ENCODE assay signal across 15 cellular contexts in the genomic region with DNA sequence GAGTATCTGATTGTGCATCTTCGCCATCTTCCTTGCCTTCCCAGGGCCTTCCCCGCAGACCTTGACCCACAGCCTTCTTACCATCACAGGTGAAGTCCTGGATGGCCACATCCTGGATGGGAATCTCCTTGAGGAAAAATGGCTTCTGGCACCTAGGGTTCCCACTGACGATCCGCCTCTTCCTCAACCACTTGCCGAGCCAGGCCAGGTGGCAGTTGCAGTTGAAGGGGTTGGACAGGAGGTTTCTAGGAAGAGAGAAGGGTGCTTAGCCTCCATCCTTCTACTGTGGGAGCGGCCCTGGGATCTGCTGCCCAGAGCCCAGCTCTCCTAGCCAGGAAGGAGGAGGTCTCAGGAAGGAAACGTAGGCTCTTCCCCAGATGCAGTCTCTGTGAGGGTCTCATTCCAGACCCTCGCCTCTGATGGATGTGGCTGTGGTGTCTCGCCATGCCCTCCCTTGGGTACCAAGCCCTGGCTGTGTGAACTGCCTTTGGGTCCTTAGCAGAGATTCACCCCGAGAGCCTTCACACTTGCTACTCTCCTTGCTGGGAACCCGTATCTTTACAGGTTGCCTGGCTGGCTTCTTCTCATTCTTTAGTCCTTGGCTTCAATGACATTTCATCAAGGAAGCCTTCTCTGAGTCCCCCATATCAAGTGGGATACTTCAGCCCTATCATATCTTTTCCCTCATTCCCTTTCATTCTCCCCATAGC.
DNase-seq lines count a peak whose midpoint lies in the region; ATAC-seq and TF ChIP-seq lines count a peak whose summit lies in the region.
"Had no signal": no experiment of that assay in that cellular context is flagged by ENCODE, and none has a peak within 500 bp of the region (broad histone marks: within the 10 kb centered on the region; RNA-seq: fewer than 3 reads in every experiment).

No MANE protein-coding gene starts in this region.

- no peak overlapping the region for H3K4me3 Mint-ChIP-seq in osteocyte (ENCODE audit: unreplicated experiment)
- H3K4me3 Mint-ChIP-seq: CD4-positive, alpha-beta T cell; GM23338 had no signal

- no peaks in the 10 kb centered on the region for H3K4me1 ChIP-seq in spleen
- H3K4me1 ChIP-seq: A549, Caco-2 had no signal

- no peaks in the 10 kb centered on the region for H3K36me3 ChIP-seq in spleen

- WGBS in spleen, 5 donors = 81 to 92% (median 90%) methylated on average over 11 of the region's 11 CpGs

- ATAC-seq in left lobe of liver (no peak), HG02981 (IDR thresholded peaks at IDR 0.05; ENCODE audit: unreplicated experiment) (no peak)
- ATAC-seq: A549, GM23338 had no signal

- H3K27me3 ChIP-seq in spleen (replicated peaks in 1 of 7) = peaks cover 0 to 9% (median 0%) of the 10 kb centered on the region in 7 donors

- TF ChIP-seq POLR2A in spleen (IDR thresholded peaks at IDR 0.05) = no peak

- H3K9me3 Mint-ChIP-seq in osteocyte (ENCODE audit: unreplicated experiment) = peaks cover 6% of the 10 kb centered on the region
- H3K9me3 Mint-ChIP-seq: CD4-positive, alpha-beta T cell; GM23338 had no signal

- TF ChIP-seq CTCF in spleen (IDR thresholded peaks at IDR 0.05 in 8 of 11, conservative IDR thresholded peaks at IDR 0.05 in 3 of 11) (no peak), osteocyte (IDR thresholded peaks at IDR 0.05) (no peak)

- H3K27ac ChIP-seq in spleen = no peak overlapping the region
- H3K27ac ChIP-seq: 22Rv1, A549, C4-2B had no signal

- H3K27me3 Mint-ChIP-seq in osteocyte (ENCODE audit: unreplicated experiment) = no peaks in the 10 kb centered on the region
- H3K27me3 Mint-ChIP-seq: CD4-positive, alpha-beta T cell had no signal

- H3K4me1 Mint-ChIP-seq in osteocyte (ENCODE audit: unreplicated experiment) = no peaks in the 10 kb centered on the region
- H3K4me1 Mint-ChIP-seq: GM23338 had no signal

- H3K27ac Mint-ChIP-seq in osteocyte (ENCODE audit: unreplicated experiment) = no peak overlapping the region
- H3K27ac Mint-ChIP-seq: CD4-positive, alpha-beta T cell; GM23338 had no signal

- H3K36me3 Mint-ChIP-seq in osteocyte (ENCODE audit: unreplicated experiment) = peaks cover 13% of the 10 kb centered on the region

- peak; percentile 37 for DNase-seq in activated CD8-positive, alpha-beta memory T cell treated with anti-CD3 and anti-CD28 coated beads for 24 hours
- DNase-seq in activated CD8-positive, alpha-beta memory T cell treated with anti-CD3 and anti-CD28 coated beads, Interleukin-2, amount 50 U/mL, for 4 hours = no peak
- DNase-seq in left lobe of liver (ENCODE audit: low spot score) (peak; percentile 24), spleen (peak; percentile 59), osteocyte (ENCODE audit: extremely low spot score, unreplicated experiment) (no peak)
- no peak for DNase-seq in activated CD4-positive, CD25-positive, alpha-beta regulatory T cell (lab: John Stamatoyannopoulos, UW)
- DNase-seq: AML-193; Caco-2; CD4-positive, alpha-beta T cell; HCEC 1CT had no signal

- H3K9me3 ChIP-seq in spleen = peaks cover 0 to 3% (median 0%) of the 10 kb centered on the region in 8 donors
- H3K9me3 ChIP-seq: A549, Caco-2 had no signal

- H3K4me3 ChIP-seq in spleen = no peak overlapping the region
- H3K4me3 ChIP-seq: A549, GM23338 had no signal

- intact Hi-C loops in spleen (cut with DNase I; ENCODE audit: low total_unique reads) = no loop called here

Comparison
In these comparisons a context has a peak if more than half of its experiments do, and no peak if none do; other contexts are left out.
1. DNase-seq: peak in activated CD8-positive, alpha-beta memory T cell treated with anti-CD3 and anti-CD28 coated beads for 24 hours (single experiment), left lobe of liver (single experiment) and spleen (single experiment); none in activated CD8-positive, alpha-beta memory T cell treated with anti-CD3 and anti-CD28 coated beads, Interleukin-2, amount 50 U/mL, for 4 hours (single experiment), osteocyte (single experiment) and activated CD4-positive, CD25-positive, alpha-beta regulatory T cell (0 of 4).